8 cellular contexts compared by ENCODE assay signal in the genomic region with DNA sequence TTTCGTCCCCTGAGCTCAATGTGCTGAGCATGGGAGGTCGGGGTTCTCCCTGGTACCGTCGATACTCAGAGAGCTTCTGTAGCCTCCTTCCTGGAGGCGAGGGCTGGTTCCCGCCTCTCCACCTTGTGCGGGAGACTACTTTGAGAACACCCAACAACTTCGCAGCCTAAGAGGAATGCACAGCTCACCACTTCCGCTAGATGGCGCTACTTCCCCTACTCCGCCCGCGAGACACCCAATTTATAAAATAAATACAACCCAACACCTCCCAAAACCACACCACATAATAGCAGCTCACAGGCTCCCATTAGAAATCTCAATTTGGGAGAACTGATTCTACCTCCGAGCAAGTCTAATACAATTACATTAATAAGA.
A peak's percentile ranks its signal among the peaks of the same experiment; 100 is the strongest.
DNase-seq lines count a peak whose midpoint lies in the region; TF ChIP-seq lines count a peak whose summit lies in the region.

No MANE protein-coding gene starts in this region.

- DNase-seq in GM13977 (ENCODE audit: low spot score): peak; percentile 87
- DNase-seq in HPDE6-E6E7 (ENCODE audit: extremely low spot score): peak; percentile 60
- DNase-seq in activated T-helper 1 cell treated with Interleukin-2 at 50 U/mL for 16 hours (ENCODE audit: low read depth): peak; percentile 49
- peak; percentile 32 for DNase-seq in fibroblast of the conjunctiva (ENCODE audit: low read depth)
- peak; percentile 78 for DNase-seq in nephron progenitor cell

- no peaks in the 10 kb centered on the region for H3K4me1 ChIP-seq in OCI-LY1 (ENCODE audit: insufficient read depth, low read length, severe bottlenecking)

- no peaks in the 10 kb centered on the region for H3K36me3 ChIP-seq in OCI-LY1 (ENCODE audit: insufficient read depth, low read length)

- H2AFZ ChIP-seq in OCI-LY1 (ENCODE audit: low read length): no peak overlapping the region

- H3K36me3 Mint-ChIP-seq in nephron progenitor cell (ENCODE audit: low read depth): no peaks in the 10 kb centered on the region
- no peaks in the 10 kb centered on the region for H3K36me3 Mint-ChIP-seq in stimulated activated naive CD8-positive, alpha-beta T cell treated with anti-CD3 and anti-CD28 coated beads, Interleukin-15, Interleukin-2, amounts not matched to agents 100 ng/mL and 50 ng/mL, for 24 hours (ENCODE audit: low read depth)

- in situ Hi-C loops in GM13977 (cut with MboI; ENCODE audit: low pct_unique_long_range_greater_than_20kb, low sequenced_read_pairs, unreplicated experiment): no loop called here

- H3K9me3 ChIP-seq in OCI-LY1 (ENCODE audit: low read length): no peaks in the 10 kb centered on the region

- no peaks in the 10 kb centered on the region for H3K27me3 ChIP-seq in OCI-LY1 (ENCODE audit: insufficient read depth, low read length)

- H3K4me2 ChIP-seq in OCI-LY1 (ENCODE audit: low read length): no peak overlapping the region

- no peaks in the 10 kb centered on the region for H3K9me2 ChIP-seq in OCI-LY1 (ENCODE audit: low read depth, low read length)

- no peak overlapping the region for H3K4me3 ChIP-seq in OCI-LY1 (ENCODE audit: low read depth, low read length, poor library complexity, severe bottlenecking)

- H4K20me1 ChIP-seq in OCI-LY1 (ENCODE audit: insufficient read depth, low read length): no peaks in the 10 kb centered on the region

- H3K27ac ChIP-seq in 22Rv1 (no peak overlapping the region), OCI-LY1 (ENCODE audit: low read depth, low read length, poor library complexity, severe bottlenecking) (no peak overlapping the region)

- peak overlapping the region; percentile 86 for H3K4me3 Mint-ChIP-seq in nephron progenitor cell
- H3K4me3 Mint-ChIP-seq in stimulated activated naive CD8-positive, alpha-beta T cell treated with anti-CD3 and anti-CD28 coated beads, Interleukin-15, Interleukin-2, amounts not matched to agents 100 ng/mL and 50 ng/mL, for 24 hours: peak overlapping the region; percentile 79

- TF ChIP-seq CTCF in 22Rv1 (IDR thresholded peaks at IDR 0.05) (peak; percentile 91), GM13977 (IDR thresholded peaks at IDR 0.05; ENCODE audit: extremely low read depth, insufficient read depth, missing control alignments) (peak; percentile 87), OCI-LY1 (IDR thresholded peaks at IDR 0.05; ENCODE audit: low read length) (peak; percentile 77), nephron progenitor cell (IDR thresholded peaks at IDR 0.05) (no peak)

- no peaks in the 10 kb centered on the region for H3K9me3 Mint-ChIP-seq in nephron progenitor cell
- H3K9me3 Mint-ChIP-seq in stimulated activated naive CD8-positive, alpha-beta T cell treated with anti-CD3 and anti-CD28 coated beads, Interleukin-15, Interleukin-2, amounts not matched to agents 100 ng/mL and 50 ng/mL, for 24 hours: no peaks in the 10 kb centered on the region

- H3K4me1 Mint-ChIP-seq in nephron progenitor cell: peaks cover 41% of the 10 kb centered on the region
- H3K4me1 Mint-ChIP-seq in stimulated activated naive CD8-positive, alpha-beta T cell treated with anti-CD3 and anti-CD28 coated beads, Interleukin-15, Interleukin-2, amounts not matched to agents 100 ng/mL and 50 ng/mL, for 24 hours (ENCODE audit: low read depth): peaks cover 16% of the 10 kb centered on the region

- peaks cover 47% of the 10 kb centered on the region for H3K27me3 Mint-ChIP-seq in nephron progenitor cell (ENCODE audit: low read depth, poor library complexity)
- peaks cover 65% of the 10 kb centered on the region for H3K27me3 Mint-ChIP-seq in stimulated activated naive CD8-positive, alpha-beta T cell treated with anti-CD3 and anti-CD28 coated beads, Interleukin-15, Interleukin-2, amounts not matched to agents 100 ng/mL and 50 ng/mL, for 24 hours

- H3K79me2 ChIP-seq in OCI-LY1 (ENCODE audit: insufficient read depth, low read length): no peaks in the 10 kb centered on the region

- no peaks in the 10 kb centered on the region for H3F3A ChIP-seq in OCI-LY1 (ENCODE audit: insufficient read depth, low read length)

- no peak overlapping the region for H3K27ac Mint-ChIP-seq in nephron progenitor cell
- no peak overlapping the region for H3K27ac Mint-ChIP-seq in stimulated activated naive CD8-positive, alpha-beta T cell treated with anti-CD3 and anti-CD28 coated beads, Interleukin-15, Interleukin-2, amounts not matched to agents 100 ng/mL and 50 ng/mL, for 24 hours

- H3K9ac ChIP-seq in OCI-LY1 (ENCODE audit: low read length): no peak overlapping the region

Comparison
In these comparisons a context has a peak if more than half of its experiments do, and no peak if none do; other contexts are left out.
1. DNase-seq: peak in every context shown above with its lines; median percentile 87 in GM13977; 78 in nephron progenitor cell; 60 in HPDE6-E6E7; 49 in activated T-helper 1 cell treated with Interleukin-2 at 50 U/mL for 16 hours; 32 in fibroblast of the conjunctiva.